Comparison of ENCODE assay signal across 19 cellular contexts in genomic region chr3:41338276-41338675, GRCh38.
DNase-seq lines count a peak whose midpoint lies in the region; ATAC-seq and TF ChIP-seq lines count a peak whose summit lies in the region.
"Had no signal": no experiment of that assay in that cellular context is flagged by ENCODE, and none has a peak within 500 bp of the region (broad histone marks: within the 10 kb centered on the region; RNA-seq: fewer than 3 reads in every experiment).

No MANE protein-coding gene starts in this region.

- H3K4me3 ChIP-seq in epithelial cell of esophagus (ENCODE audit: low read length) = no peak overlapping the region
- H3K4me3 ChIP-seq: GM12878, lower lobe of right lung had no signal

- ATAC-seq in GM19351 (IDR thresholded peaks at IDR 0.05; ENCODE audit: unreplicated experiment) (no peak), GM21360 (IDR thresholded peaks at IDR 0.05; ENCODE audit: unreplicated experiment) (no peak)
- ATAC-seq: GM12878, lower lobe of right lung, T-cell had no signal

- DNase-seq in EL (peak; percentile 45), M059J (ENCODE audit: low read depth) (peak; percentile 29), epithelial cell of esophagus (ENCODE audit: low read depth) (peak; percentile 16), renal cortical epithelial cell (ENCODE audit: low read depth) (peak; percentile 37), GDM1 (lab: John Stamatoyannopoulos, UW) (no peak)
- DNase-seq: activated CD4-positive, alpha-beta memory T cell treated with anti-CD3 and anti-CD28 coated beads for 36 hours; activated CD8-positive, alpha-beta memory T cell treated with anti-CD3 and anti-CD28 coated beads, Interleukin-2, amount 50 U/mL, for 4 hours; anterior cingulate cortex; GOT3; kidney; lower lobe of right lung; NCI-H1048; NCI-H1694; nephron progenitor cell; stimulated activated CD4-positive, alpha-beta T cell treated with anti-CD3 and anti-CD28 coated beads, Interleukin-2, amount 100 ng/mL, for 24 hours; T-cell had no signal

- TF ChIP-seq CTCF in epithelial cell of esophagus (IDR thresholded peaks at IDR 0.05; ENCODE audit: insufficient read depth, low read depth, low read length, missing control alignments) = no peak
